ENCODE assay signal across 1 cellular context in the genomic region with DNA sequence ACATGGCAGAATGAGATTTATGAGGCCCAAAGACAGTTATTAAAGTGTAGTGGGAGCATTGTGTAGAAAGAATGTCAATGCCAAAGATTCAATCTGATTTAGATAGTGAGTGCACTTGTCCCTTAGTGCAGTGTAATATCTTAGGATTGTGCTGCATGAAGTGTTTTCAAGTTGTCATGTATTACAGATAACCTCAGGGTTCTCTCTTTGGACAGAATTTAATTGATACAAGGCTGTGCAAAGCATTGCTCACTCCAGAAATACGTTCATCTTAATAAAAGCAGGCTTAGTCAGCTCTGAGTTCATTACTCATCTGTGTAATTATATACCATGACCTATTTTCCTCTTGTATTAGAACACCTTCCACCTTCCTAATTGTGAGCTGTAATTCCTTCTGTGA.
A peak's percentile ranks its signal among the peaks of the same experiment; 100 is the strongest.
TF ChIP-seq lines count a peak whose summit lies in the region.

No MANE protein-coding gene starts in this region.

TF ChIP-seq in IMR-90, 13 proteins besides CTCF, POLR2A, EP300 and RAD21:
- TF ChIP-seq RCOR1 (IDR thresholded peaks at IDR 0.05; ENCODE audit: insufficient replicate concordance, low read length) (peak; percentile 54), NFE2L2 (IDR thresholded peaks at IDR 0.05; ENCODE audit: low read depth, low read length) (no peak), CHD1 (IDR thresholded peaks at IDR 0.05; ENCODE audit: low read depth, low read length) (no peak), MAFK (IDR thresholded peaks at IDR 0.05; ENCODE audit: low read depth, low read length) (peak; percentile 45; the same call in 1 of the 2 replicates), FOS (IDR thresholded peaks at IDR 0.05; ENCODE audit: low read depth, low read length) (peak; percentile 84), MXI1 (IDR thresholded peaks at IDR 0.05; ENCODE audit: borderline replicate concordance, low read depth, low read length) (no peak), BHLHE40 (IDR thresholded peaks at IDR 0.05; ENCODE audit: low read depth, low read length) (peak; percentile 40; the same call in 1 of the 2 replicates), CEBPB (IDR thresholded peaks at IDR 0.05; ENCODE audit: low read depth, low read length) (peak; percentile 66; the same call in 1 of the 2 replicates)
- TF ChIP-seq, protein P1, sequence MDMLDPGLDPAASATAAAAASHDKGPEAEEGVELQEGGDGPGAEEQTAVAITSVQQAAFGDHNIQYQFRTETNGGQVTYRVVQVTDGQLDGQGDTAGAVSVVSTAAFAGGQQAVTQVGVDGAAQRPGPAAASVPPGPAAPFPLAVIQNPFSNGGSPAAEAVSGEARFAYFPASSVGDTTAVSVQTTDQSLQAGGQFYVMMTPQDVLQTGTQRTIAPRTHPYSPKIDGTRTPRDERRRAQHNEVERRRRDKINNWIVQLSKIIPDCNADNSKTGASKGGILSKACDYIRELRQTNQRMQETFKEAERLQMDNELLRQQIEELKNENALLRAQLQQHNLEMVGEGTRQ (IDR thresholded peaks at IDR 0.05; ENCODE audit: low read depth, low read length), result no peak
